15 cellular contexts compared by ENCODE assay signal in the genomic region with DNA sequence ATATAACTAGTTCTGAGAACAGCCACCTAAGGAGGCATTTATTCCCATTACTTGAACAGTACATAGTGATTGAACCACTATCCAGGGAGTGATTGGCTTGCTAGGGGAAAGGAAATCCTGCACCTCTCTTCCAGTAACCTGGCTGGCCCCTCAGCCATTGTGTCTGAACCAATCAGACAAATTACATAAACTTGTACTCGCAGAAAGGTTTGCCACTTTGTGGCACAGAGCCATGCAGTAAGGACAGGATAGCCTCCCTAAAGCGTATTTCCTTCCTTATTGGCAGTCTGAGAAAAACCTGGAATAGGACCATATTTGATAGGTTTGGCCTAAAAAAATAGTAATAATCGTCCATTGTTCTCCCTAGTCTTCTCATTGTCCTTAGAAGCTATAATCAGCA. TPM values are rescaled to one million over a fixed set of nuclear protein-coding genes. Genes with fewer than 3 reads are reported as not detected.
DNase-seq lines count a peak whose midpoint lies in the region; ATAC-seq, FAIRE-seq and TF ChIP-seq lines count a peak whose summit lies in the region.
"Had no signal": no experiment of that assay in that cellular context is flagged by ENCODE, and none has a peak within 500 bp of the region (broad histone marks: within the 10 kb centered on the region; RNA-seq: fewer than 3 reads in every experiment).

No MANE protein-coding gene starts in this region.

- no peak for TF ChIP-seq CTCF in colonic mucosa (IDR thresholded peaks at IDR 0.05)
- no peak for TF ChIP-seq CTCF in endothelial cell of umbilical vein (IDR thresholded peaks at IDR 0.05; ENCODE audit: extremely low read depth in 1 of 2, insufficient read depth in 1 of 2, low read depth in 1 of 2, low read length in 2 of 2)
- no peak for TF ChIP-seq CTCF in mucosa of descending colon (IDR thresholded peaks at IDR 0.05)

- BruUV-seq in endothelial cell of umbilical vein (replicated peaks; lab: Mats Ljungman, UMichigan) = no TSS peak

- H3K9me3 ChIP-seq in colonic mucosa (no peaks in the 10 kb centered on the region), endothelial cell of umbilical vein (replicated peaks; ENCODE audit: control insufficient read depth, insufficient read depth, low read length) (no peaks in the 10 kb centered on the region), mucosa of descending colon (no peaks in the 10 kb centered on the region), subcutaneous abdominal adipose tissue (ENCODE audit: control insufficient read depth in 5 of 5, low read length in 5 of 5) (no peaks in the 10 kb centered on the region)
- H3K9me3 ChIP-seq: A549, BLaER1, Caco-2 had no signal

- H3K36me3 ChIP-seq in colonic mucosa = no peaks in the 10 kb centered on the region
- no peaks in the 10 kb centered on the region for H3K36me3 ChIP-seq in endothelial cell of umbilical vein (ENCODE audit: control insufficient read depth in 2 of 2, extremely low read depth in 1 of 2, insufficient read depth in 2 of 2, low read length in 2 of 2)
- no peaks in the 10 kb centered on the region for H3K36me3 ChIP-seq in mucosa of descending colon (ENCODE audit: low read depth)
- no peaks in the 10 kb centered on the region for H3K36me3 ChIP-seq in subcutaneous abdominal adipose tissue (ENCODE audit: control insufficient read depth in 5 of 5, insufficient read depth in 5 of 5, low read length in 5 of 5)
- H3K36me3 ChIP-seq: BLaER1 had no signal

- TF ChIP-seq POLR2A in endothelial cell of umbilical vein (IDR thresholded peaks at IDR 0.05; ENCODE audit: low read depth, low read length) = no peak

- H3K9me1 ChIP-seq in endothelial cell of umbilical vein (replicated peaks; ENCODE audit: control insufficient read depth, extremely low read depth, insufficient read depth, low read length) = no peaks in the 10 kb centered on the region

- H3K79me2 ChIP-seq in endothelial cell of umbilical vein (ENCODE audit: control insufficient read depth, insufficient read depth, low read length) = peaks cover 35% of the 10 kb centered on the region

- no peak overlapping the region for H2AFZ ChIP-seq in endothelial cell of umbilical vein (ENCODE audit: low read depth, low read length)
- H2AFZ ChIP-seq: GM23248 had no signal

- H3K4me3 ChIP-seq in colonic mucosa (no peak overlapping the region), endothelial cell of umbilical vein (replicated peaks in 1 of 3; ENCODE audit: insufficient read depth in 1 of 3, low read depth in 1 of 3, low read length in 3 of 3) (no peak overlapping the region), mucosa of descending colon (no peak overlapping the region), subcutaneous abdominal adipose tissue (ENCODE audit: low read depth in 1 of 5, low read length in 5 of 5) (no peak overlapping the region)
- H3K4me3 ChIP-seq: A549, BLaER1, GM23248 had no signal

- no peaks in the 10 kb centered on the region for H3K27me3 Mint-ChIP-seq in activated T-cell treated with anti-CD3 and anti-CD28 coated beads, Interleukin-2, amount 50 U/mL, for 72 hours (ENCODE audit: low read depth)
- H3K27me3 Mint-ChIP-seq: CD8-positive, alpha-beta memory T cell had no signal

- H3K9ac ChIP-seq in colonic mucosa (ENCODE audit: low read depth in 2 of 2, low read length in 2 of 2) (no peak overlapping the region), endothelial cell of umbilical vein (replicated peaks; ENCODE audit: extremely low read depth, insufficient read depth, low read length) (no peak overlapping the region), subcutaneous abdominal adipose tissue (ENCODE audit: low read length in 5 of 5) (no peak overlapping the region)
- H3K9ac ChIP-seq: BLaER1, GM23248 had no signal

- H3K27ac ChIP-seq in colonic mucosa (no peak overlapping the region), endothelial cell of umbilical vein (ENCODE audit: insufficient read depth, low read depth, low read length) (no peak overlapping the region), subcutaneous abdominal adipose tissue (ENCODE audit: low read depth, low read length) (peak overlapping the region; percentile 17)
- H3K27ac ChIP-seq: A549, BLaER1, GM23248 had no signal

- dilution Hi-C loops in endothelial cell of umbilical vein (cut with MboI; ENCODE audit: extremely low pct_ligation_motif_present, low sequenced_read_pairs) = no loop called here

- CTCF ChIA-PET in endothelial cell of umbilical vein (lab: Charles Lee) = interaction anchor here (1.0 to 1.4 kb wide), 2 partner anchors 10 to 232 kb away, joined by 3 to 5 read pairs; no protein-coding TSS in a partner anchor

- H3K36me3 Mint-ChIP-seq in activated T-cell treated with anti-CD3 and anti-CD28 coated beads, Interleukin-2, amount 50 U/mL, for 72 hours (ENCODE audit: insufficient read depth in 2 of 2) = no peaks in the 10 kb centered on the region
- H3K36me3 Mint-ChIP-seq: CD8-positive, alpha-beta memory T cell had no signal

- peak overlapping the region; percentile 55 for H3K4me2 ChIP-seq in endothelial cell of umbilical vein (ENCODE audit: insufficient read depth, low read length)
- H3K4me2 ChIP-seq: A549, BLaER1 had no signal

- no peaks in the 10 kb centered on the region for H3K27me3 ChIP-seq in colonic mucosa
- H3K27me3 ChIP-seq in endothelial cell of umbilical vein (ENCODE audit: control insufficient read depth in 2 of 2, insufficient read depth in 2 of 2, low read length in 2 of 2) = no peaks in the 10 kb centered on the region
- H3K27me3 ChIP-seq in subcutaneous abdominal adipose tissue (ENCODE audit: control insufficient read depth in 5 of 5, insufficient read depth in 4 of 5, low read length in 5 of 5) = no peaks in the 10 kb centered on the region
- H3K27me3 ChIP-seq: BLaER1 had no signal

- no peaks in the 10 kb centered on the region for H3K9me3 Mint-ChIP-seq in activated T-cell treated with anti-CD3 and anti-CD28 coated beads, Interleukin-2, amount 50 U/mL, for 72 hours
- H3K9me3 Mint-ChIP-seq: CD8-positive, alpha-beta memory T cell had no signal

- FAIRE-seq in endothelial cell of umbilical vein (lab: Jason Lieb, UNC) (peak; percentile 52), GM19239 (lab: Jason Lieb, UNC) (no peak)
- FAIRE-seq: A549, H54 had no signal

- ATAC-seq in mucosa of descending colon = peak; percentile 73
- ATAC-seq in activated T-cell treated with anti-CD3 and anti-CD28 coated beads, Interleukin-2, amount 50 U/mL, for 72 hours (replicated peaks in 1 of 2) = no peak
- ATAC-seq: A549 had no signal

- no peaks in the 10 kb centered on the region for H3K4me1 Mint-ChIP-seq in activated T-cell treated with anti-CD3 and anti-CD28 coated beads, Interleukin-2, amount 50 U/mL, for 72 hours (ENCODE audit: low read depth)
- H3K4me1 Mint-ChIP-seq: CD8-positive, alpha-beta memory T cell had no signal

- no peaks in the 10 kb centered on the region for H4K20me1 ChIP-seq in endothelial cell of umbilical vein (replicated peaks; ENCODE audit: control insufficient read depth, extremely low read depth, insufficient read depth, low read length)

- H3K27ac Mint-ChIP-seq in activated T-cell treated with anti-CD3 and anti-CD28 coated beads, Interleukin-2, amount 50 U/mL, for 72 hours = no peak overlapping the region
- H3K27ac Mint-ChIP-seq: CD8-positive, alpha-beta memory T cell had no signal

- H3K4me1 ChIP-seq in colonic mucosa (no peaks in the 10 kb centered on the region), endothelial cell of umbilical vein (ENCODE audit: control insufficient read depth, extremely low read depth, insufficient read depth, low read length) (peaks cover 23% of the 10 kb centered on the region), mucosa of descending colon (ENCODE audit: low read depth) (peaks cover 16% of the 10 kb centered on the region), subcutaneous abdominal adipose tissue (ENCODE audit: control insufficient read depth in 5 of 5, insufficient read depth in 5 of 5, low read length in 5 of 5) (peaks cover 0 to 31% (median 4%) of the 10 kb centered on the region in 5 donors)
- H3K4me1 ChIP-seq: A549, BLaER1, Caco-2 had no signal

- no peak overlapping the region for H3K4me3 Mint-ChIP-seq in activated T-cell treated with anti-CD3 and anti-CD28 coated beads, Interleukin-2, amount 50 U/mL, for 72 hours
- H3K4me3 Mint-ChIP-seq: CD8-positive, alpha-beta memory T cell had no signal

- DNase-seq in colonic mucosa (peak; percentile 27), endothelial cell of umbilical vein (ENCODE audit: low read depth, low spot score) (peak; percentile 89), mucosa of descending colon (peak in 1 of 3 donors; percentile 47), pons (ENCODE audit: low spot score) (no peak), GM19239 (ENCODE audit: insufficient read length, low spot score) (no peak)
- DNase-seq in activated T-cell treated with anti-CD3 and anti-CD28 coated beads, Interleukin-2, amount 50 U/mL, for 72 hours = no peak
- DNase-seq: Caco-2; CD8-positive, alpha-beta memory T cell; DMS53; GF-D8; GM23248 had no signal

- POLR2A ChIA-PET in endothelial cell of umbilical vein (lab: Charles Lee) = no interaction called here

- intact Hi-C loops in colonic mucosa (cut with DNase I) (no loop called here), endothelial cell of umbilical vein (cut with micrococcal nuclease) (no loop called here), mucosa of descending colon (cut with DNase I, micrococcal nuclease) (no loop called here)

TF ChIP-seq in endothelial cell of umbilical vein, 7 proteins besides CTCF, POLR2A, EP300 and RAD21:
- TF ChIP-seq FOS (IDR thresholded peaks at IDR 0.05; ENCODE audit: borderline replicate concordance, insufficient read depth, low read length) = no peak
- no peak for TF ChIP-seq JUN (IDR thresholded peaks at IDR 0.05; ENCODE audit: borderline replicate concordance, insufficient read depth, insufficient read length, low read depth)
- TF ChIP-seq MYC (IDR thresholded peaks at IDR 0.05; ENCODE audit: low read depth, low read length) = no peak
TF ChIP-seq in endothelial cell of umbilical vein: peak in this region for 0.

RNA-seq across cellular contexts. Expression of gene CMSS1, which starts 19.0 kb away (rescaled TPM):
- total RNA-seq in colonic mucosa (10 to 100 TPM; 10.7 to 24.7 TPM), endothelial cell of umbilical vein (60.6 and 61.9 TPM in 2 replicates), mucosa of descending colon (10 to 100 TPM in 2 of 3 donors, 1 to 10 TPM in 1; 9.6 to 24.2 (median 13.8) TPM)
- polyA plus RNA-seq in endothelial cell of umbilical vein = 8.2 and 9.7 TPM in 2 replicates
- 21.4 and 22.3 TPM in 2 replicates for polyA plus RNA-seq in endothelial cell of umbilical vein (2011; cell fraction: cytosol; rRNA removed)
- 15.9 and 18.1 TPM in 2 replicates for polyA plus RNA-seq in endothelial cell of umbilical vein (2011; cell fraction: nucleus; rRNA removed)
- 31.3 and 64.7 TPM in 2 replicates for polyA plus RNA-seq in endothelial cell of umbilical vein (2012)
- polyA minus RNA-seq in endothelial cell of umbilical vein = 6.0 and 8.6 TPM in 2 replicates
- polyA minus RNA-seq in endothelial cell of umbilical vein (2011; cell fraction: cytosol; rRNA and poly(A)+ RNA removed) = 27.2 TPM
- polyA minus RNA-seq in endothelial cell of umbilical vein (2011; cell fraction: nucleus; rRNA and poly(A)+ RNA removed) = 28.2 and 35.4 TPM in 2 replicates
- 100 to 1,000 TPM in 1 of 2 donors, 10 to 100 TPM in 1; 88.5 to 101 TPM for total RNA-seq in activated T-cell treated with anti-CD3 and anti-CD28 coated beads, Interleukin-2, amount 50 U/mL, for 72 hours

Comparison
In these comparisons a context has a peak if more than half of its experiments do, and no peak if none do; other contexts are left out.
1. DNase-seq: peak in colonic mucosa (single experiment) and endothelial cell of umbilical vein (single experiment); none in pons (single experiment), GM19239 (single experiment) and activated T-cell treated with anti-CD3 and anti-CD28 coated beads, Interleukin-2, amount 50 U/mL, for 72 hours (0 of 2).